13 cellular contexts compared by ENCODE assay signal in genomic region chr16:50301626-50302471, GRCh38. TPM values are rescaled to one million over a fixed set of nuclear protein-coding genes. Genes with fewer than 3 reads are reported as not detected.
DNase-seq lines count a peak whose midpoint lies in the region; ATAC-seq and TF ChIP-seq lines count a peak whose summit lies in the region.
"Had no signal": no experiment of that assay in that cellular context is flagged by ENCODE, and none has a peak within 500 bp of the region (broad histone marks: within the 10 kb centered on the region; RNA-seq: fewer than 3 reads in every experiment).

No MANE protein-coding gene starts in this region.

- H3K4me2 ChIP-seq in hepatocyte: no peak overlapping the region
- H3K4me2 ChIP-seq: KMS-11 had no signal

- no peaks in the 10 kb centered on the region for H3K36me3 ChIP-seq in hepatocyte (replicated peaks; ENCODE audit: insufficient read depth, low read depth)

- no peaks in the 10 kb centered on the region for H3K27me3 Mint-ChIP-seq in stimulated activated naive B cell treated with anti-CD40 and anti-IgM and Interleukin-4, amounts not matched to agents 10 μg/mL and 1 μg/mL and 100 μg/mL, for 72 hours
- H3K27me3 Mint-ChIP-seq: activated CD4-positive, alpha-beta T cell treated with anti-CD3 and anti-CD28 coated beads, Interleukin-2, amount 10 ng/mL, durations not matched to agents 24 days and 14 days had no signal

- no peaks in the 10 kb centered on the region for H3K9me2 ChIP-seq in hepatocyte (replicated peaks; ENCODE audit: insufficient read depth)

- H3K4me1 ChIP-seq in hepatocyte (ENCODE audit: insufficient read depth): no peaks in the 10 kb centered on the region

- H3K79me2 ChIP-seq in hepatocyte: no peaks in the 10 kb centered on the region

- H3K9me3 ChIP-seq in hepatocyte (ENCODE audit: low read depth): no peaks in the 10 kb centered on the region

- H3K27ac ChIP-seq in hepatocyte: no peak overlapping the region
- H3K27ac ChIP-seq: 22Rv1, KMS-11 had no signal

- H3K27me3 ChIP-seq in hepatocyte: no peaks in the 10 kb centered on the region

- H3K36me3 Mint-ChIP-seq in stimulated activated naive B cell treated with anti-CD40 and anti-IgM and Interleukin-4, amounts not matched to agents 10 μg/mL and 1 μg/mL and 100 μg/mL, for 72 hours: peaks cover 40 to 44% of the 10 kb centered on the region in 2 donors

- no peak for TF ChIP-seq CTCF in hepatocyte (IDR thresholded peaks at IDR 0.05; ENCODE audit: poor library complexity)

- H4K20me1 ChIP-seq in hepatocyte (ENCODE audit: insufficient read depth, poor library complexity, severe bottlenecking): no peaks in the 10 kb centered on the region

- no peak for ATAC-seq in activated CD4-positive, CD25-positive, alpha-beta regulatory T cell treated with anti-CD3 and anti-CD28 coated beads, Interleukin-2, amount 50 U/mL, for 24 hours
- no peak for ATAC-seq in stimulated activated naive B cell treated with anti-CD40 and anti-IgM and Interleukin-4, amounts not matched to agents 10 μg/mL and 1 μg/mL and 100 μg/mL, for 72 hours (replicated peaks)
- ATAC-seq: GM12878 had no signal

- WGBS in hepatocyte (ENCODE audit: low lambda C conversion rate, missing lambda C conversion rate): 77% methylated on average over 21 of the region's 21 CpGs

- H3K4me3 Mint-ChIP-seq in stimulated activated naive B cell treated with anti-CD40 and anti-IgM and Interleukin-4, amounts not matched to agents 10 μg/mL and 1 μg/mL and 100 μg/mL, for 72 hours: no peak overlapping the region
- H3K4me3 Mint-ChIP-seq: activated CD4-positive, alpha-beta T cell treated with anti-CD3 and anti-CD28 coated beads, Interleukin-2, amount 10 ng/mL, durations not matched to agents 24 days and 14 days had no signal

- no peak overlapping the region for H2AFZ ChIP-seq in hepatocyte

- H3K4me1 Mint-ChIP-seq in stimulated activated naive B cell treated with anti-CD40 and anti-IgM and Interleukin-4, amounts not matched to agents 10 μg/mL and 1 μg/mL and 100 μg/mL, for 72 hours: peaks cover 6 to 13% of the 10 kb centered on the region in 2 donors
- H3K4me1 Mint-ChIP-seq: activated CD4-positive, alpha-beta T cell treated with anti-CD3 and anti-CD28 coated beads, Interleukin-2, amount 10 ng/mL, durations not matched to agents 24 days and 14 days had no signal

- H3K9me3 Mint-ChIP-seq in stimulated activated naive B cell treated with anti-CD40 and anti-IgM and Interleukin-4, amounts not matched to agents 10 μg/mL and 1 μg/mL and 100 μg/mL, for 72 hours: no peaks in the 10 kb centered on the region
- H3K9me3 Mint-ChIP-seq: activated CD4-positive, alpha-beta T cell treated with anti-CD3 and anti-CD28 coated beads, Interleukin-2, amount 10 ng/mL, durations not matched to agents 24 days and 14 days had no signal

- DNase-seq in activated CD4-positive, CD25-positive, alpha-beta regulatory T cell treated with anti-CD3 and anti-CD28 coated beads, Interleukin-2, amount 50 U/mL, for 72 hours: peak; percentile 24
- DNase-seq in amniotic epithelial cell (ENCODE audit: low read depth) (peak; percentile 89), hepatocyte (ENCODE audit: low spot score) (peak; percentile 45), SKM-1 (lab: John Stamatoyannopoulos, UW; ENCODE audit: unreplicated experiment) (no peak), MV-4-11 (lab: John Stamatoyannopoulos, UW) (no peak), SHP77 treated with DMSO at 0.1 percent for 48 hours (lab: John Stamatoyannopoulos, UW) (no peak)
- no peak for DNase-seq in stimulated activated naive B cell treated with anti-CD40 and anti-IgM and Interleukin-4, amounts not matched to agents 10 μg/mL and 1 μg/mL and 100 μg/mL, for 72 hours
- DNase-seq: activated CD4-positive, alpha-beta T cell treated with anti-CD3 and anti-CD28 coated beads, Interleukin-2, amount 10 ng/mL, durations not matched to agents 24 days and 14 days; NK-92 treated with Interleukin-12 subunit alpha and Interleukin-12 subunit beta, amount 100 ng/mL, for 24 hours had no signal

- H3K4me3 ChIP-seq in hepatocyte: no peak overlapping the region
- H3K4me3 ChIP-seq: GM12878 had no signal

- H3K27ac Mint-ChIP-seq in stimulated activated naive B cell treated with anti-CD40 and anti-IgM and Interleukin-4, amounts not matched to agents 10 μg/mL and 1 μg/mL and 100 μg/mL, for 72 hours: peak overlapping the region; percentile 79
- H3K27ac Mint-ChIP-seq: activated CD4-positive, alpha-beta T cell treated with anti-CD3 and anti-CD28 coated beads, Interleukin-2, amount 10 ng/mL, durations not matched to agents 24 days and 14 days had no signal

RNA-seq across cellular contexts. Expression of gene ADCY7, which starts 35.5 kb away (rescaled TPM):
- total RNA-seq in hepatocyte: 3.9 and 6.9 TPM in 2 replicates
- polyA plus RNA-seq in hepatocyte: 3.3 and 4.4 TPM in 2 replicates

Comparison
In these comparisons a context has a peak if more than half of its experiments do, and no peak if none do; other contexts are left out.
1. DNase-seq: peak in activated CD4-positive, CD25-positive, alpha-beta regulatory T cell treated with anti-CD3 and anti-CD28 coated beads, Interleukin-2, amount 50 U/mL, for 72 hours (single experiment), amniotic epithelial cell (single experiment) and hepatocyte (single experiment); none in stimulated activated naive B cell treated with anti-CD40 and anti-IgM and Interleukin-4, amounts not matched to agents 10 μg/mL and 1 μg/mL and 100 μg/mL, for 72 hours (single experiment), SKM-1 (single experiment), MV-4-11 (single experiment) and SHP77 treated with DMSO at 0.1 percent for 48 hours (single experiment).